ENCODE assay signal across 16 cellular contexts in genomic region chr5:97006454-97006853, GRCh38.
"Had no signal": no experiment of that assay in that cellular context is flagged by ENCODE, and none has a peak within 500 bp of the region (broad histone marks: within the 10 kb centered on the region; RNA-seq: fewer than 3 reads in every experiment).

No MANE protein-coding gene starts in this region.

- H3K4me1 ChIP-seq: tibial artery, vagina had no signal

- H3K9me3 Mint-ChIP-seq: activated CD4-positive, alpha-beta T cell treated with anti-CD3 and anti-CD28 coated beads, Interleukin-2, amount 10 ng/mL, durations not matched to agents 7 days and 5 days; dendritic cell treated with granulocyte-macrophage colony-stimulating factor and Interleukin-4, amounts not matched to agents 40 ng/mL and 50 ng/mL, for 4 days; effector memory CD8-positive, alpha-beta T cell; immature natural killer cell; naive thymus-derived CD4-positive, alpha-beta T cell; WTC11 had no signal

- H3K27ac Mint-ChIP-seq: activated CD4-positive, alpha-beta T cell treated with anti-CD3 and anti-CD28 coated beads, Interleukin-2, amount 10 ng/mL, durations not matched to agents 7 days and 5 days; dendritic cell treated with granulocyte-macrophage colony-stimulating factor and Interleukin-4, amounts not matched to agents 40 ng/mL and 50 ng/mL, for 4 days; WTC11 had no signal

- H3K4me3 ChIP-seq: tibial artery, vagina had no signal

- DNase-seq: activated CD4-positive, alpha-beta T cell treated with anti-CD3 and anti-CD28 coated beads, Interleukin-2, amount 10 ng/mL, durations not matched to agents 7 days and 5 days; activated gamma-delta T cell; activated T-cell treated with anti-CD3 and anti-CD28 coated beads, Interleukin-2, amount 50 U/mL, for 1 hour; caudate nucleus; effector memory CD8-positive, alpha-beta T cell; immature natural killer cell; left colon; naive thymus-derived CD4-positive, alpha-beta T cell; retina; small intestine; T-helper 1 cell; tibial artery had no signal

- H3K27me3 ChIP-seq: neutrophil, tibial artery, vagina had no signal

- H3K27me3 Mint-ChIP-seq: activated CD4-positive, alpha-beta T cell treated with anti-CD3 and anti-CD28 coated beads, Interleukin-2, amount 10 ng/mL, durations not matched to agents 7 days and 5 days; dendritic cell treated with granulocyte-macrophage colony-stimulating factor and Interleukin-4, amounts not matched to agents 40 ng/mL and 50 ng/mL, for 4 days; effector memory CD8-positive, alpha-beta T cell; naive thymus-derived CD4-positive, alpha-beta T cell had no signal

- H3K27ac ChIP-seq: neutrophil, tibial artery, vagina had no signal

- H3K36me3 ChIP-seq: vagina had no signal

- H3K9me3 ChIP-seq: neutrophil, tibial artery, vagina had no signal

- H3K4me3 Mint-ChIP-seq: activated CD4-positive, alpha-beta T cell treated with anti-CD3 and anti-CD28 coated beads, Interleukin-2, amount 10 ng/mL, durations not matched to agents 7 days and 5 days; dendritic cell treated with granulocyte-macrophage colony-stimulating factor and Interleukin-4, amounts not matched to agents 40 ng/mL and 50 ng/mL, for 4 days; effector memory CD8-positive, alpha-beta T cell; immature natural killer cell; naive thymus-derived CD4-positive, alpha-beta T cell; WTC11 had no signal

- ATAC-seq: effector memory CD8-positive, alpha-beta T cell; left colon; naive thymus-derived CD4-positive, alpha-beta T cell; WTC11 had no signal
